In genomic region chr9:650362-650761, GRCh38 we compare ENCODE assay signal across 1 cellular context.
TF ChIP-seq lines count a peak whose summit lies in the region.

No MANE protein-coding gene starts in this region.

TF ChIP-seq in SK-N-SH, 30 proteins besides CTCF, POLR2A, EP300 and RAD21 (continued from another document):
- no peak for TF ChIP-seq IRF3 (IDR thresholded peaks at IDR 0.05; ENCODE audit: low read depth, low read length)
- TF ChIP-seq, protein P1, sequence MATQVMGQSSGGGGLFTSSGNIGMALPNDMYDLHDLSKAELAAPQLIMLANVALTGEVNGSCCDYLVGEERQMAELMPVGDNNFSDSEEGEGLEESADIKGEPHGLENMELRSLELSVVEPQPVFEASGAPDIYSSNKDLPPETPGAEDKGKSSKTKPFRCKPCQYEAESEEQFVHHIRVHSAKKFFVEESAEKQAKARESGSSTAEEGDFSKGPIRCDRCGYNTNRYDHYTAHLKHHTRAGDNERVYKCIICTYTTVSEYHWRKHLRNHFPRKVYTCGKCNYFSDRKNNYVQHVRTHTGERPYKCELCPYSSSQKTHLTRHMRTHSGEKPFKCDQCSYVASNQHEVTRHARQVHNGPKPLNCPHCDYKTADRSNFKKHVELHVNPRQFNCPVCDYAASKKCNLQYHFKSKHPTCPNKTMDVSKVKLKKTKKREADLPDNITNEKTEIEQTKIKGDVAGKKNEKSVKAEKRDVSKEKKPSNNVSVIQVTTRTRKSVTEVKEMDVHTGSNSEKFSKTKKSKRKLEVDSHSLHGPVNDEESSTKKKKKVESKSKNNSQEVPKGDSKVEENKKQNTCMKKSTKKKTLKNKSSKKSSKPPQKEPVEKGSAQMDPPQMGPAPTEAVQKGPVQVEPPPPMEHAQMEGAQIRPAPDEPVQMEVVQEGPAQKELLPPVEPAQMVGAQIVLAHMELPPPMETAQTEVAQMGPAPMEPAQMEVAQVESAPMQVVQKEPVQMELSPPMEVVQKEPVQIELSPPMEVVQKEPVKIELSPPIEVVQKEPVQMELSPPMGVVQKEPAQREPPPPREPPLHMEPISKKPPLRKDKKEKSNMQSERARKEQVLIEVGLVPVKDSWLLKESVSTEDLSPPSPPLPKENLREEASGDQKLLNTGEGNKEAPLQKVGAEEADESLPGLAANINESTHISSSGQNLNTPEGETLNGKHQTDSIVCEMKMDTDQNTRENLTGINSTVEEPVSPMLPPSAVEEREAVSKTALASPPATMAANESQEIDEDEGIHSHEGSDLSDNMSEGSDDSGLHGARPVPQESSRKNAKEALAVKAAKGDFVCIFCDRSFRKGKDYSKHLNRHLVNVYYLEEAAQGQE (IDR thresholded peaks at IDR 0.05; ENCODE audit: low read depth, low read length) = no peak
